Comparison of ENCODE assay signal across 8 cellular contexts in genomic region chr7:116258734-116259133, GRCh38. TPM values are rescaled to one million over a fixed set of nuclear protein-coding genes. Genes with fewer than 3 reads are reported as not detected.
DNase-seq lines count a peak whose midpoint lies in the region; ATAC-seq, FAIRE-seq and TF ChIP-seq lines count a peak whose summit lies in the region.

No MANE protein-coding gene starts in this region.

- no peak overlapping the region for H3K4me2 ChIP-seq in neural progenitor cell

- no peak overlapping the region for H3K4me3 Mint-ChIP-seq in Calu3 (ENCODE audit: low read depth, unreplicated experiment)
- no peak overlapping the region for H3K4me3 Mint-ChIP-seq in neural progenitor cell

- H3K36me3 Mint-ChIP-seq in Calu3 (ENCODE audit: insufficient read depth, unreplicated experiment): peaks cover 50% of the 10 kb centered on the region
- H3K36me3 Mint-ChIP-seq in neural progenitor cell: no peaks in the 10 kb centered on the region

- H3K27ac Mint-ChIP-seq in Calu3 (ENCODE audit: unreplicated experiment) (peak overlapping the region; percentile 69), neural progenitor cell (no peak overlapping the region)

- H3K4me1 Mint-ChIP-seq in Calu3 (ENCODE audit: low read depth, unreplicated experiment): peaks cover 20% of the 10 kb centered on the region
- H3K4me1 Mint-ChIP-seq in neural progenitor cell: no peaks in the 10 kb centered on the region

- FAIRE-seq in TTC549 (lab: Jason Lieb, UNC): peak; percentile 95

- intact Hi-C loops in Calu3 (cut with micrococcal nuclease; ENCODE audit: unreplicated experiment): loop anchor here (1.0 to 2.0 kb wide), 5 partner anchors 83 to 550 kb away; no protein-coding TSS in a partner anchor
- intact Hi-C loops in esophagus squamous epithelium (cut with DNase I): loop anchor here (2.0 to 5.0 kb wide), 2 partner anchors 269 to 330 kb away; partner anchors contain the start of gene CAV1
- intact Hi-C loops in posterior vena cava (cut with DNase I): loop anchor here in 1 of 2 donors (5.0 kb wide), 1 partner anchor 269 kb away; the partner anchor contains the start of gene CAV1

- CTCF ChIA-PET in Calu3 (lab: Charles Lee): interaction anchor here (0.9 to 3.6 kb wide), 4 partner anchors 79 to 330 kb away, joined by 3 to 19 read pairs (median 4); no protein-coding TSS in a partner anchor

- WGBS in esophagus squamous epithelium, 2 donors: 0 to 2% methylated on average over 2 of the region's 2 CpGs

- H3K9me3 Mint-ChIP-seq in Calu3 (ENCODE audit: low read depth, unreplicated experiment): peaks cover 2% of the 10 kb centered on the region
- no peaks in the 10 kb centered on the region for H3K9me3 Mint-ChIP-seq in neural progenitor cell

- H3K27me3 Mint-ChIP-seq in Calu3 (ENCODE audit: unreplicated experiment): no peaks in the 10 kb centered on the region
- peaks cover 2% of the 10 kb centered on the region for H3K27me3 Mint-ChIP-seq in neural progenitor cell (ENCODE audit: insufficient read depth, low read depth)

- H4K20me1 ChIP-seq in neural progenitor cell (ENCODE audit: low read depth): no peaks in the 10 kb centered on the region

- DNase-seq in Calu3 (peak; percentile 54), LNCaP clone FGC (ENCODE audit: low read depth) (no peak), esophagus squamous epithelium (lab: John Stamatoyannopoulos, UW) (no peak), neural progenitor cell (ENCODE audit: low spot score) (peak; percentile 52), posterior vena cava (ENCODE audit: low spot score) (no peak)

- no peaks in the 10 kb centered on the region for H3K79me2 ChIP-seq in neural progenitor cell (ENCODE audit: low read depth)

- no peaks in the 10 kb centered on the region for H3F3A ChIP-seq in neural progenitor cell (ENCODE audit: low read depth)

- ATAC-seq in GM19043 (IDR thresholded peaks at IDR 0.05; ENCODE audit: low read depth, unreplicated experiment): peak; percentile 49
- ATAC-seq in HG02840 (IDR thresholded peaks at IDR 0.05; ENCODE audit: low FRiP score, unreplicated experiment): no peak

- no peak for TF ChIP-seq POLR2A in esophagus squamous epithelium (IDR thresholded peaks at IDR 0.05)

- H3K27me3 ChIP-seq in esophagus squamous epithelium (no peaks in the 10 kb centered on the region), neural progenitor cell (no peaks in the 10 kb centered on the region)

- BruUV-seq in Calu3 (replicated peaks; lab: Mats Ljungman, UMichigan): no TSS peak

- TF ChIP-seq CTCF in Calu3 (IDR thresholded peaks at IDR 0.05; ENCODE audit: unreplicated experiment) (peak; percentile 53), LNCaP clone FGC (IDR thresholded peaks at IDR 0.05; ENCODE audit: control insufficient read depth, extremely low read depth, insufficient read depth) (peak; percentile 79), esophagus squamous epithelium (IDR thresholded peaks at IDR 0.05) (peak; percentile 69 to 94 (median 84)), neural progenitor cell (IDR thresholded peaks at IDR 0.05) (peak; percentile 90)

- peak overlapping the region in 2 of 4 donors; percentile 19 to 49 for H3K27ac ChIP-seq in esophagus squamous epithelium
- H3K27ac ChIP-seq in neural progenitor cell: no peak overlapping the region

- H3K4me3 ChIP-seq in LNCaP clone FGC (ENCODE audit: low read depth, low read length): no peak overlapping the region
- no peak overlapping the region for H3K4me3 ChIP-seq in esophagus squamous epithelium
- H3K4me3 ChIP-seq in neural progenitor cell: no peak overlapping the region

- H3K9me3 ChIP-seq in esophagus squamous epithelium: no peaks in the 10 kb centered on the region
- H3K9me3 ChIP-seq in neural progenitor cell (ENCODE audit: low read depth): no peaks in the 10 kb centered on the region

- H2AFZ ChIP-seq in neural progenitor cell (replicated peaks): no peak overlapping the region

- H3K4me1 ChIP-seq in esophagus squamous epithelium (peaks cover 0 to 22% (median 3%) of the 10 kb centered on the region in 3 donors), neural progenitor cell (no peaks in the 10 kb centered on the region)

- no peak overlapping the region for H3K9ac ChIP-seq in neural progenitor cell

- H3K36me3 ChIP-seq in esophagus squamous epithelium (peaks cover 0 to 40% (median 9%) of the 10 kb centered on the region in 3 donors), neural progenitor cell (no peaks in the 10 kb centered on the region)

RNA-seq across cellular contexts. Expression of gene TES, which starts 48.4 kb away (rescaled TPM):
- 124 and 126 TPM in 2 replicates for total RNA-seq in Calu3 (2022)
- total RNA-seq in esophagus squamous epithelium: 100 to 1,000 TPM in 1 of 4 donors, 10 to 100 TPM in 3; 34.8 to 155 (median 67.0) TPM
- total RNA-seq in neural progenitor cell (ENCODE audit: low replicate concordance): 5.9 and 10.6 TPM in 2 replicates
- total RNA-seq in posterior vena cava: 100 to 1,000 TPM; 292 to 317 TPM

Comparison
In these comparisons a context has a peak if more than half of its experiments do, and no peak if none do; other contexts are left out.
1. DNase-seq: peak in Calu3 (single experiment) and neural progenitor cell (single experiment); none in LNCaP clone FGC (single experiment), esophagus squamous epithelium (single experiment) and posterior vena cava (single experiment).
2. Peak in every context shown above with its lines, with median percentiles within 50 percentile points of each other: CTCF ChIP-seq.